15 cellular contexts compared by ENCODE assay signal in genomic region chr22:30276041-30276440, GRCh38. TPM values are rescaled to one million over a fixed set of nuclear protein-coding genes. Genes with fewer than 3 reads are reported as not detected.
A peak's percentile ranks its signal among the peaks of the same experiment; 100 is the strongest.
DNase-seq lines count a peak whose midpoint lies in the region; ATAC-seq and TF ChIP-seq lines count a peak whose summit lies in the region.
"Had no signal": no experiment of that assay in that cellular context is flagged by ENCODE, and none has a peak within 500 bp of the region (broad histone marks: within the 10 kb centered on the region; RNA-seq: fewer than 3 reads in every experiment).

No MANE protein-coding gene starts in this region.

- no peak for TF ChIP-seq CTCF in nephron progenitor cell (IDR thresholded peaks at IDR 0.05)

- ATAC-seq in HG03097 (IDR thresholded peaks at IDR 0.05; ENCODE audit: low FRiP score, unreplicated experiment) (no peak), GM21390 (IDR thresholded peaks at IDR 0.05; ENCODE audit: unreplicated experiment) (no peak)
- ATAC-seq: right lobe of liver had no signal

- no peak for DNase-seq in activated CD4-positive, alpha-beta T cell treated with anti-CD3 and anti-CD28 coated beads, Interleukin-2, amount 10 ng/mL, durations not matched to agents 7 days and 5 days
- no peak for DNase-seq in activated CD4-positive, alpha-beta T cell treated with anti-CD3 and anti-CD28 coated beads, Interleukin-2, amount 50 U/mL, for 1 hour
- no peak for DNase-seq in activated CD4-positive, alpha-beta memory T cell treated with anti-CD3 and anti-CD28 coated beads for 36 hours
- DNase-seq in nephron progenitor cell (no peak), NCI-H146 (lab: John Stamatoyannopoulos, UW) (no peak)
- DNase-seq: activated CD4-positive, alpha-beta T cell treated with anti-CD3 and anti-CD28 coated beads for 1 hour; NCI-H1048; NCI-H774; right lobe of liver had no signal

- CTCF ChIA-PET in activated CD4-positive, alpha-beta T cell treated with anti-CD3 and anti-CD28 coated beads, Interleukin-2, amount 10 ng/mL, durations not matched to agents 7 days and 5 days (lab: Charles Lee), result interaction anchor here (0.6 to 5.8 kb wide), 3 partner anchors 13 to 713 kb away, joined by 3 to 45 read pairs (median 5); partner anchors contain the start of gene CASTOR1
- CTCF ChIA-PET in activated CD4-positive, alpha-beta memory T cell treated with anti-CD3 and anti-CD28 coated beads for 36 hours (lab: Charles Lee), result interaction anchor here (1.0 to 1.9 kb wide), 3 partner anchors 12 to 168 kb away, joined by 3 to 4 read pairs (median 4); no protein-coding TSS in a partner anchor

- no peaks in the 10 kb centered on the region for H3K9me3 ChIP-seq in KOPT-K1 (ENCODE audit: insufficient read depth, low read length, poor library complexity, severe bottlenecking)
- H3K9me3 ChIP-seq: right lobe of liver, tibial nerve had no signal

- peak overlapping the region; percentile 90 for H3K27ac ChIP-seq in KOPT-K1 (ENCODE audit: low read depth, low read length, poor library complexity, severe bottlenecking)
- H3K27ac ChIP-seq: cardiac muscle cell, neural progenitor cell, right lobe of liver, tibial nerve had no signal

- intact Hi-C loops in activated CD4-positive, alpha-beta memory T cell treated with anti-CD3 and anti-CD28 coated beads for 36 hours (cut with micrococcal nuclease), result no loop called here

- H3K4me1 Mint-ChIP-seq in activated CD4-positive, alpha-beta T cell treated with anti-CD3 and anti-CD28 coated beads, Interleukin-2, amount 10 ng/mL, durations not matched to agents 7 days and 5 days, result peaks cover 74% of the 10 kb centered on the region
- H3K4me1 Mint-ChIP-seq in activated CD4-positive, alpha-beta memory T cell treated with anti-CD3 and anti-CD28 coated beads for 36 hours (ENCODE audit: low read depth), result peaks cover 33% of the 10 kb centered on the region
- H3K4me1 Mint-ChIP-seq in nephron progenitor cell, result peaks cover 13% of the 10 kb centered on the region

- peaks cover 13% of the 10 kb centered on the region for H3K36me3 ChIP-seq in KOPT-K1 (ENCODE audit: insufficient read depth, low read length)
- H3K36me3 ChIP-seq: cardiac muscle cell, neural progenitor cell, right lobe of liver, tibial nerve had no signal

- peak overlapping the region; percentile 59 for H3K27ac Mint-ChIP-seq in activated CD4-positive, alpha-beta T cell treated with anti-CD3 and anti-CD28 coated beads, Interleukin-2, amount 10 ng/mL, durations not matched to agents 7 days and 5 days
- H3K27ac Mint-ChIP-seq in activated CD4-positive, alpha-beta memory T cell treated with anti-CD3 and anti-CD28 coated beads for 36 hours, result no peak overlapping the region
- peak overlapping the region; percentile 23 for H3K27ac Mint-ChIP-seq in nephron progenitor cell
- H3K27ac Mint-ChIP-seq: neural progenitor cell had no signal

- POLR2A ChIA-PET in activated CD4-positive, alpha-beta T cell treated with anti-CD3 and anti-CD28 coated beads, Interleukin-2, amount 10 ng/mL, durations not matched to agents 7 days and 5 days (lab: Charles Lee), result no interaction called here
- POLR2A ChIA-PET in activated CD4-positive, alpha-beta memory T cell treated with anti-CD3 and anti-CD28 coated beads for 36 hours (lab: Charles Lee), result interaction anchor here (0.8 kb wide), 1 partner anchor 9 kb away, joined by 3 read pairs; the partner anchor contains the start of gene OSM

- H3K4me3 Mint-ChIP-seq in activated CD4-positive, alpha-beta T cell treated with anti-CD3 and anti-CD28 coated beads, Interleukin-2, amount 10 ng/mL, durations not matched to agents 7 days and 5 days, result no peak overlapping the region
- peak overlapping the region; percentile 13 for H3K4me3 Mint-ChIP-seq in activated CD4-positive, alpha-beta memory T cell treated with anti-CD3 and anti-CD28 coated beads for 36 hours
- no peak overlapping the region for H3K4me3 Mint-ChIP-seq in nephron progenitor cell
- H3K4me3 Mint-ChIP-seq: neural progenitor cell had no signal

- H3K27me3 Mint-ChIP-seq in activated CD4-positive, alpha-beta T cell treated with anti-CD3 and anti-CD28 coated beads, Interleukin-2, amount 10 ng/mL, durations not matched to agents 7 days and 5 days, result no peaks in the 10 kb centered on the region
- no peaks in the 10 kb centered on the region for H3K27me3 Mint-ChIP-seq in activated CD4-positive, alpha-beta memory T cell treated with anti-CD3 and anti-CD28 coated beads for 36 hours
- peaks cover 18% of the 10 kb centered on the region for H3K27me3 Mint-ChIP-seq in nephron progenitor cell (ENCODE audit: low read depth, poor library complexity)

- peaks cover 38% of the 10 kb centered on the region for H3K36me3 Mint-ChIP-seq in activated CD4-positive, alpha-beta T cell treated with anti-CD3 and anti-CD28 coated beads, Interleukin-2, amount 10 ng/mL, durations not matched to agents 7 days and 5 days (ENCODE audit: low read depth)
- peaks cover 6% of the 10 kb centered on the region for H3K36me3 Mint-ChIP-seq in activated CD4-positive, alpha-beta memory T cell treated with anti-CD3 and anti-CD28 coated beads for 36 hours
- no peaks in the 10 kb centered on the region for H3K36me3 Mint-ChIP-seq in nephron progenitor cell (ENCODE audit: low read depth)
- H3K36me3 Mint-ChIP-seq: neural progenitor cell had no signal

- no peaks in the 10 kb centered on the region for H3K9me3 Mint-ChIP-seq in activated CD4-positive, alpha-beta T cell treated with anti-CD3 and anti-CD28 coated beads, Interleukin-2, amount 10 ng/mL, durations not matched to agents 7 days and 5 days
- no peaks in the 10 kb centered on the region for H3K9me3 Mint-ChIP-seq in activated CD4-positive, alpha-beta memory T cell treated with anti-CD3 and anti-CD28 coated beads for 36 hours
- no peaks in the 10 kb centered on the region for H3K9me3 Mint-ChIP-seq in nephron progenitor cell
- H3K9me3 Mint-ChIP-seq: neural progenitor cell had no signal

RNA-seq across cellular contexts. Expression of gene OSM, which starts 9.4 kb away (rescaled TPM):
- 10 to 100 TPM; 74.7 to 80.5 TPM for total RNA-seq in activated CD4-positive, alpha-beta T cell treated with anti-CD3 and anti-CD28 coated beads, Interleukin-2, amount 10 ng/mL, durations not matched to agents 7 days and 5 days
- 10 to 100 TPM; 39.6 to 41.2 TPM for total RNA-seq in activated CD4-positive, alpha-beta memory T cell treated with anti-CD3 and anti-CD28 coated beads for 36 hours
- total RNA-seq: cardiac muscle cell had no signal

RNA-seq across cellular contexts. Expression of gene CASTOR1, which starts 13.3 kb away (rescaled TPM):
- 10 to 100 TPM; 16.7 to 20.0 TPM for total RNA-seq in activated CD4-positive, alpha-beta T cell treated with anti-CD3 and anti-CD28 coated beads, Interleukin-2, amount 10 ng/mL, durations not matched to agents 7 days and 5 days
- total RNA-seq in activated CD4-positive, alpha-beta memory T cell treated with anti-CD3 and anti-CD28 coated beads for 36 hours, result 1 to 10 TPM; 3.6 to 4.0 TPM

RNA-seq across cellular contexts. Expression of gene LIF, which starts 29.5 kb away (rescaled TPM):
- 100 to 1,000 TPM; 102 to 103 TPM for total RNA-seq in activated CD4-positive, alpha-beta T cell treated with anti-CD3 and anti-CD28 coated beads, Interleukin-2, amount 10 ng/mL, durations not matched to agents 7 days and 5 days
- total RNA-seq in activated CD4-positive, alpha-beta memory T cell treated with anti-CD3 and anti-CD28 coated beads for 36 hours, result 100 to 1,000 TPM; 176 to 189 TPM

RNA-seq across cellular contexts. Expression of gene TBC1D10A, which starts 50.7 kb away (rescaled TPM):
- 10 to 100 TPM; 45.5 to 47.6 TPM for total RNA-seq in activated CD4-positive, alpha-beta T cell treated with anti-CD3 and anti-CD28 coated beads, Interleukin-2, amount 10 ng/mL, durations not matched to agents 7 days and 5 days
- 10 to 100 TPM; 28.9 to 29.0 TPM for total RNA-seq in activated CD4-positive, alpha-beta memory T cell treated with anti-CD3 and anti-CD28 coated beads for 36 hours
